In the genomic region with DNA sequence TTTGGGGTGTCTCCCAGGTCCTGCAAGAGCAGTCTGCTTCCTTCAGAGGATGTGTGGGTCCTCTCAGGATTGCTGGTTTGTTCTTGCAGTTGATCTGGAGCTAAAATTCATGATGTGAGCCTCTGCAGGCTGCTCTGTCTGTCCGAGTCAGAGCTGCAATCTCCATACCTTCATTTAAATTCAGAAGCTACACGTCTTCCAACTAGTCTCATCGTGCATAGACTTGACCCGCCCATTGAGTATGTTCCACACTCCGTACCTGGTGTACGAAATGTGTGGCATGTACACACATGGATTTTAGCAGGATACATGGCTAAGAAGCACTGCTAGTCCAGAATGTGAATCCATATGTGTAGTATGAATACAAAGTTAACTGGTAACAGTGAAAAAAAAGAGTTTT, we compare ENCODE assay signal across 29 cellular contexts.
"Had no signal": no experiment of that assay in that cellular context is flagged by ENCODE, and none has a peak within 500 bp of the region (broad histone marks: within the 10 kb centered on the region; RNA-seq: fewer than 3 reads in every experiment).

No MANE protein-coding gene starts in this region.

- H3K9me3 ChIP-seq: adrenal gland, breast epithelium had no signal

- ATAC-seq: activated CD8-positive, alpha-beta T cell treated with anti-CD3 and anti-CD28 coated beads for 36 hours; activated naive CD4-positive, alpha-beta T cell treated with anti-CD3 and anti-CD28 coated beads, Interleukin-2, amount 50 U/mL, for 72 hours; activated T-cell treated with anti-CD3 and anti-CD28 coated beads, Interleukin-2, amount 50 U/mL, for 4 hours; activated T-cell treated with anti-CD3 and anti-CD28 coated beads, Interleukin-2, amount 50 U/mL, for 72 hours; activated T-helper 17 cell treated with anti-CD3 and anti-CD28 coated beads, Interleukin-2, amount 50 U/mL, for 72 hours; body of pancreas; T-helper 17 cell had no signal

- H3K4me3 ChIP-seq: adrenal gland, body of pancreas, breast epithelium had no signal

- DNase-seq: activated B cell treated with CpG ODN at 0.5 μM for 24 hours; activated CD4-positive, alpha-beta memory T cell treated with anti-CD3 and anti-CD28 coated beads for 36 hours; activated CD4-positive, alpha-beta T cell treated with anti-CD3 and anti-CD28 coated beads for 4 hours; activated CD4-positive, alpha-beta T cell treated with anti-CD3 and anti-CD28 coated beads, Interleukin-2, amount 10 ng/mL, durations not matched to agents 24 days and 14 days; activated CD4-positive, alpha-beta T cell treated with anti-CD3 and anti-CD28 coated beads, Interleukin-2, amount 50 U/mL, for 1 hour; activated CD4-positive, alpha-beta T cell treated with anti-CD3 and anti-CD28 coated beads, Interleukin-2, amount 50 U/mL, for 4 hours; activated CD4-positive, CD25-positive, alpha-beta regulatory T cell treated with anti-CD3 and anti-CD28 coated beads, Interleukin-2, amount 50 U/mL, for 72 hours; activated CD8-positive, alpha-beta memory T cell treated with anti-CD3 and anti-CD28 coated beads, Interleukin-2, amount 50 U/mL, for 4 hours; activated CD8-positive, alpha-beta T cell treated with anti-CD3 and anti-CD28 coated beads for 36 hours; activated effector memory CD4-positive, alpha-beta T cell treated with anti-CD3 and anti-CD28 coated beads, Interleukin-2, amount 50 U/mL, for 16 hours; activated naive CD4-positive, alpha-beta T cell treated with anti-CD3 and anti-CD28 coated beads, Interleukin-2, amount 50 U/mL, for 16 hours; activated naive CD4-positive, alpha-beta T cell treated with Interleukin-2 at 50 U/mL for 16 hours; activated naive CD8-positive, alpha-beta T cell treated with anti-CD3 and anti-CD28 coated beads for 36 hours; activated T-cell treated with anti-CD3 and anti-CD28 coated beads for 4 hours; activated T-cell treated with anti-CD3 and anti-CD28 coated beads, Interleukin-2, amount 50 U/mL, for 1 hour; activated T-cell treated with anti-CD3 and anti-CD28 coated beads, Interleukin-2, amount 50 U/mL, for 4 hours; activated T-cell treated with anti-CD3 and anti-CD28 coated beads, Interleukin-2, amount 50 U/mL, for 72 hours; adrenal gland; amniotic stem cell; aorta; body of pancreas; brain microvascular endothelial cell; central memory CD4-positive, alpha-beta T cell; T-helper 17 cell had no signal

- FAIRE-seq: astrocyte had no signal

- H3K4me1 ChIP-seq: breast epithelium had no signal

- H3K27me3 ChIP-seq: adrenal gland, body of pancreas, brain microvascular endothelial cell, breast epithelium had no signal

- H3K36me3 ChIP-seq: adrenal gland, brain microvascular endothelial cell, breast epithelium had no signal

- H3K27ac ChIP-seq: adrenal gland, body of pancreas, brain microvascular endothelial cell, breast epithelium, VCaP had no signal
